In the genomic region with DNA sequence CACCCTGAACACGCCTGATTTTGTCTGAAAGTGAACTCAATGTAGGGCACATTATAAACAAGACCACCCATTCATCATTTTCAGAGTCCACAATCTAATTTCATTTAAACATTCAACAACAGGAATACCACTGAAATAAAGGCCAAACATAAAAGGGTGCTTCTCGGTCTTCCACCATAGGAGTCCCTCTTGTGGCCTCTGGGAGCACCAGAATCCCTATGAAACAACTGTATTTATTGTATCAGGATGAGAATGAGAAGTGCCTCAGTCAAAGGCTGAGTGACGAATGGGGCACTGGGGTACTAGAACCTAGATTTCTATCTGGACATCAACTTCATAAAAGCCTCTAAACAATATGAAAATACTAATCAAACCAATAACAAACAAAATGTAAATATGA, we compare ENCODE assay signal across 11 cellular contexts. TPM values are rescaled to one million over a fixed set of nuclear protein-coding genes. Genes with fewer than 3 reads are reported as not detected.
DNase-seq lines count a peak whose midpoint lies in the region; ATAC-seq, FAIRE-seq and TF ChIP-seq lines count a peak whose summit lies in the region.
"Had no signal": no experiment of that assay in that cellular context is flagged by ENCODE, and none has a peak within 500 bp of the region (broad histone marks: within the 10 kb centered on the region; RNA-seq: fewer than 3 reads in every experiment).

No MANE protein-coding gene starts in this region.

- H2AFZ ChIP-seq in K562 (ENCODE audit: low read depth, low read length): no peak overlapping the region

- H3K4me2 ChIP-seq in K562 (ENCODE audit: insufficient read depth, low read length): no peak overlapping the region

- POLR2A ChIA-PET in K562 (lab: Yijun Ruan, JAX): interaction anchor here (0.8 to 1.0 kb wide), 2 partner anchors 12 to 34 kb away, joined by 3 read pairs; no protein-coding TSS in a partner anchor

- no peak for TF ChIP-seq EP300 in K562 (IDR thresholded peaks at IDR 0.05; ENCODE audit: low read length)

- no peaks in the 10 kb centered on the region for H3K9me1 ChIP-seq in K562 (ENCODE audit: control insufficient read depth, insufficient read depth, low read length)

- no peak for FAIRE-seq in K562 (lab: Jason Lieb, UNC)
- FAIRE-seq in pancreas (lab: Jason Lieb, UNC): no peak

- 67% methylated on average over 3 of the region's 3 CpGs for WGBS in K562 (ENCODE audit: insufficient coverage, low coverage, missing lambda C conversion rate)
- WGBS in pancreas, 2 donors: 77 to 80% methylated on average over 3 of the region's 3 CpGs

- intact Hi-C loops in Right ventricle myocardium superior (cut with DNase I): loop anchor here (10.0 kb wide), 1 partner anchor 59 kb away; a partner anchor contains a TSS
- intact Hi-C loops in cardiac septum (cut with DNase I): loop anchor here (5.0 kb wide), 3 partner anchors 36 to 61 kb away; a partner anchor contains a TSS
- intact Hi-C loops in K562 (cut with micrococcal nuclease): loop anchor here (2.0 kb wide), 1 partner anchor 65 kb away; no protein-coding TSS in a partner anchor
- intact Hi-C loops in pancreas (cut with DNase I): no loop called here

- no peaks in the 10 kb centered on the region for H3K27me3 ChIP-seq in K562 (ENCODE audit: control insufficient read depth in 2 of 2, insufficient read depth in 2 of 2, low read length in 2 of 2)
- no peaks in the 10 kb centered on the region for H3K27me3 ChIP-seq in pancreas

- peak; percentile 17 for ATAC-seq in Right ventricle myocardium superior (ENCODE audit: poor library complexity)
- ATAC-seq in K562: peak; percentile 65; the same call in 2 of the 3 replicates
- ATAC-seq in pancreas: no peak

- no peaks in the 10 kb centered on the region for H3K79me2 ChIP-seq in K562 (ENCODE audit: control insufficient read depth, insufficient read depth, low read length)

- TF ChIP-seq POLR2A in K562 (conservative IDR thresholded peaks at IDR 0.05): no peak

- no peaks in the 10 kb centered on the region for H4K20me1 ChIP-seq in K562 (replicated peaks; ENCODE audit: control insufficient read depth, insufficient read depth, low read length)

- TF ChIP-seq CTCF in K562 (IDR thresholded peaks at IDR 0.05 in 2 of 3, conservative IDR thresholded peaks at IDR 0.05 in 1 of 3; ENCODE audit: insufficient read depth in 2 of 3, low read depth in 1 of 3, low read length in 3 of 3) (peak in 1 of 3 experiments; percentile 33; a peak in 2 of 6 replicates), pancreas (IDR thresholded peaks at IDR 0.05) (no peak)

- H3K9me3 ChIP-seq in K562 (replicated peaks; ENCODE audit: control insufficient read depth, insufficient read depth, low read depth, low read length) (no peaks in the 10 kb centered on the region), pancreas (no peaks in the 10 kb centered on the region)
- H3K9me3 ChIP-seq: HAP-1 had no signal

- 0 out of 4 replicates have a peak, but pooled peaks of 1 of the 2 experiments have one; percentile 5 for TF ChIP-seq RAD21 in K562 (CRISPR knock-in tag; conservative IDR thresholded peaks at IDR 0.05 in 1 of 2, IDR thresholded peaks at IDR 0.05 in 1 of 2)

- H3K36me3 ChIP-seq in K562 (ENCODE audit: control insufficient read depth, insufficient read depth, low read length) (peaks cover 73% of the 10 kb centered on the region), pancreas (peaks cover 0 to 35% (median 7%) of the 10 kb centered on the region in 3 donors)

- BruUV-seq in K562 (replicated peaks; lab: Mats Ljungman, UMichigan): no TSS peak

- H3K4me3 ChIP-seq in K562 (no peak overlapping the region), pancreas (no peak overlapping the region)
- H3K4me3 ChIP-seq: HAP-1 had no signal

- H3K9ac ChIP-seq in K562 (ENCODE audit: insufficient read depth in 1 of 2, low read depth in 2 of 2, low read length in 2 of 2): no peak overlapping the region

- no peak for DNase-seq in Right ventricle myocardium superior
- no peak for DNase-seq in cardiac septum (ENCODE audit: low spot score)
- DNase-seq in K562 (ENCODE audit: extremely low read depth in 1 of 4, low spot score in 3 of 4): peak; percentile 7 to 32 (median 22)
- peak; percentile 34 for DNase-seq in inferior parietal cortex (ENCODE audit: extremely low spot score)
- no peak for DNase-seq in pancreas
- DNase-seq in NCI-H345 treated with DMSO at 0.1 percent for 48 hours (lab: John Stamatoyannopoulos, UW; ENCODE audit: unreplicated experiment): no peak
- DNase-seq in SKM-1 (lab: John Stamatoyannopoulos, UW; ENCODE audit: unreplicated experiment): no peak
- DNase-seq in GM19240 (ENCODE audit: insufficient read length, low spot score): no peak
- DNase-seq: NCI-H2107, T-helper 2 cell had no signal

- CTCF ChIA-PET in K562 (lab: Yijun Ruan, JAX; ENCODE audit: low intra/inter-chr PET ratio): no interaction called here

- in situ Hi-C loops in K562 (cut with MboI): no loop called here

- peaks cover 0 to 6% of the 10 kb centered on the region in 2 experiments; a peak in 1 of 5 replicates for H3K4me1 ChIP-seq in K562 (replicated peaks in 1 of 2; ENCODE audit: control insufficient read depth in 2 of 2, insufficient read depth in 2 of 2, low read length in 2 of 2)
- H3K4me1 ChIP-seq in pancreas: peaks cover 8 to 24% (median 18%) of the 10 kb centered on the region in 3 donors
- H3K4me1 ChIP-seq: HAP-1 had no signal

- no peak overlapping the region for H3K27ac ChIP-seq in K562 (ENCODE audit: extremely low read depth, low read depth, low read length)
- no peak overlapping the region for H3K27ac ChIP-seq in pancreas

TF ChIP-seq in K562, 482 proteins besides CTCF, POLR2A, EP300 and RAD21:
- TF ChIP-seq HDAC8 (tag; IDR thresholded peaks at IDR 0.05): no peak
- TF ChIP-seq, protein P1, sequence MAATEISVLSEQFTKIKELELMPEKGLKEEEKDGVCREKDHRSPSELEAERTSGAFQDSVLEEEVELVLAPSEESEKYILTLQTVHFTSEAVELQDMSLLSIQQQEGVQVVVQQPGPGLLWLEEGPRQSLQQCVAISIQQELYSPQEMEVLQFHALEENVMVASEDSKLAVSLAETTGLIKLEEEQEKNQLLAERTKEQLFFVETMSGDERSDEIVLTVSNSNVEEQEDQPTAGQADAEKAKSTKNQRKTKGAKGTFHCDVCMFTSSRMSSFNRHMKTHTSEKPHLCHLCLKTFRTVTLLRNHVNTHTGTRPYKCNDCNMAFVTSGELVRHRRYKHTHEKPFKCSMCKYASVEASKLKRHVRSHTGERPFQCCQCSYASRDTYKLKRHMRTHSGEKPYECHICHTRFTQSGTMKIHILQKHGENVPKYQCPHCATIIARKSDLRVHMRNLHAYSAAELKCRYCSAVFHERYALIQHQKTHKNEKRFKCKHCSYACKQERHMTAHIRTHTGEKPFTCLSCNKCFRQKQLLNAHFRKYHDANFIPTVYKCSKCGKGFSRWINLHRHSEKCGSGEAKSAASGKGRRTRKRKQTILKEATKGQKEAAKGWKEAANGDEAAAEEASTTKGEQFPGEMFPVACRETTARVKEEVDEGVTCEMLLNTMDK (IDR thresholded peaks at IDR 0.05; ENCODE audit: borderline replicate concordance, insufficient read depth, low read depth, low read length, poor library complexity, severe bottlenecking): peak; percentile 19
TF ChIP-seq in K562: peak in this region for 1.

RNA-seq across cellular contexts. Expression of a gene that starts 40.4 kb away (rescaled TPM):
- total RNA-seq in Right ventricle myocardium superior (3.7 TPM), cardiac septum (4.4 TPM), K562 (2014; rRNA removed) (0.05 and 0.16 TPM in 2 replicates), K562 (2014; rRNA removed; fragmentation: Illumina TruSeq; extraction: Trizol) (0.07 and 0.10 TPM in 2 replicates), K562 (2015; rRNA removed; fragmentation: Illumina TruSeq; extraction: Trizol) (0.04 and 0.08 TPM in 2 replicates), K562 (2021) (0.13 and 0.27 TPM in 2 replicates), pancreas (under 1 TPM; 0.19 to 0.62 (median 0.23) TPM)
- total RNA-seq in K562 (2011; cell fraction: chromatin; rRNA removed; ENCODE audit: low replicate concordance): 0.32 and 0.37 TPM in 2 replicates
- 0.53 and 0.67 TPM in 2 replicates for total RNA-seq in K562 (2011; cell fraction: nucleolus; rRNA removed)
- 0.23 and 0.37 TPM in 2 replicates for total RNA-seq in K562 (2011; cell fraction: nucleoplasm; rRNA removed)
- polyA plus RNA-seq in K562 (2011; rRNA removed) (0.06 and 0.14 TPM in 2 replicates), K562 (2014; fragmentation: Illumina TruSeq; extraction: Trizol) (0.17 and 0.18 TPM in 2 replicates), K562 (2014; fragmentation: Nextera tagmentation; extraction: Ambion mirVana) (not detected), K562 (2014; rRNA removed) (0.05 and 0.08 TPM in 2 replicates), pancreas (1 to 10 TPM in 1 of 2 donors, under 1 TPM in 1; 0.42 to 1.1 TPM)
- 0.15 and 0.42 TPM in 2 replicates for polyA plus RNA-seq in K562 (2011; cell fraction: cytosol; rRNA removed)
- polyA plus RNA-seq in K562 (2011; cell fraction: nucleus; rRNA removed): 0.07 and 0.20 TPM in 2 replicates
- polyA plus RNA-seq in K562 (2012): 0.09 and 0.12 TPM in 2 replicates
- polyA minus RNA-seq in K562 (2011; rRNA and poly(A)+ RNA removed): 0.27 and 0.32 TPM in 2 replicates
- not detected in 2 replicates for polyA minus RNA-seq in K562 (2011; cell fraction: cytosol; rRNA and poly(A)+ RNA removed)
- polyA minus RNA-seq in K562 (2011; cell fraction: nucleus; rRNA and poly(A)+ RNA removed): 0.27 and 0.33 TPM in 2 replicates

Comparison
In these comparisons a context has a peak if more than half of its experiments do, and no peak if none do; other contexts are left out.
1. ATAC-seq: peak in Right ventricle myocardium superior (single experiment) and K562 (single experiment); none in pancreas (0 of 4).
2. DNase-seq: peak in K562 (4 of 4) and inferior parietal cortex (single experiment); none in Right ventricle myocardium superior (single experiment), cardiac septum (single experiment), pancreas (0 of 6), NCI-H345 treated with DMSO at 0.1 percent for 48 hours (single experiment), SKM-1 (single experiment) and GM19240 (single experiment).
3. intact Hi-C loops: an anchor here in Right ventricle myocardium superior (10.0 kb wide), cardiac septum (5.0 kb wide) and K562 (2.0 kb wide); none called in pancreas.